Comparison of ENCODE assay signal across 15 cellular contexts in genomic region chr2:20208487-20208882, GRCh38. TPM values are rescaled to one million over a fixed set of nuclear protein-coding genes. Genes with fewer than 3 reads are reported as not detected.
DNase-seq lines count a peak whose midpoint lies in the region; ATAC-seq and TF ChIP-seq lines count a peak whose summit lies in the region.
"Had no signal": no experiment of that assay in that cellular context is flagged by ENCODE, and none has a peak within 500 bp of the region (broad histone marks: within the 10 kb centered on the region; RNA-seq: fewer than 3 reads in every experiment).

No MANE protein-coding gene starts in this region.

- H3K4me3 ChIP-seq in BLaER1 (no peak overlapping the region), LNCaP clone FGC (ENCODE audit: low read depth, low read length) (peak overlapping the region; percentile 26), osteoblast (ENCODE audit: insufficient read depth, low read length) (no peak overlapping the region)

- DNase-seq in LNCaP clone FGC (ENCODE audit: low read depth) (no peak), epithelial cell of prostate (ENCODE audit: low read depth, low spot score) (no peak), osteoblast (ENCODE audit: insufficient read length, low spot score, missing footprints) (no peak)
- no peak for DNase-seq in NK-92 treated with Interleukin-12 subunit alpha and Interleukin-12 subunit beta, amount 100 ng/mL, for 24 hours (lab: John Stamatoyannopoulos, UW)
- DNase-seq in activated CD4-positive, alpha-beta T cell treated with anti-CD3 and anti-CD28 coated beads for 4 hours: no peak
- DNase-seq: activated CD4-positive, alpha-beta T cell treated with anti-CD3 and anti-CD28 coated beads, Interleukin-2, amount 50 U/mL, for 4 hours; activated effector memory CD4-positive, alpha-beta T cell treated with anti-CD3 and anti-CD28 coated beads, Interleukin-2, amount 50 U/mL, for 16 hours; erythroblast; naive thymus-derived CD4-positive, alpha-beta T cell; NCI-H1105 treated with DMSO at 0.1 percent for 48 hours; stimulated activated CD4-positive, alpha-beta T cell treated with anti-CD3 and anti-CD28 coated beads, Interleukin-12 subunit alpha, Interleukin-12 subunit beta, amount 100 ng/mL, for 4 hours; T-helper 1 cell had no signal

- H3K79me2 ChIP-seq in osteoblast (ENCODE audit: insufficient read depth, low read length): no peaks in the 10 kb centered on the region

- H4K20me1 ChIP-seq in BLaER1 (no peaks in the 10 kb centered on the region), osteoblast (ENCODE audit: insufficient read depth, low read length) (no peaks in the 10 kb centered on the region)

- no peak for TF ChIP-seq CTCF in LNCaP clone FGC (IDR thresholded peaks at IDR 0.05; ENCODE audit: control insufficient read depth, extremely low read depth, insufficient read depth)
- TF ChIP-seq CTCF in osteoblast (IDR thresholded peaks at IDR 0.05; ENCODE audit: extremely low read depth, low read depth, low read length): no peak

- H3K27ac ChIP-seq in BLaER1 (peak overlapping the region; percentile 88), epithelial cell of prostate (peak overlapping the region; percentile 99), osteoblast (ENCODE audit: low read depth, low read length) (no peak overlapping the region)

- peak overlapping the region; percentile 89 for H2AFZ ChIP-seq in osteoblast (ENCODE audit: low read length)

- no peaks in the 10 kb centered on the region for H3K9me3 ChIP-seq in BLaER1
- no peaks in the 10 kb centered on the region for H3K9me3 ChIP-seq in osteoblast (ENCODE audit: low read depth, low read length)

- H3K36me3 ChIP-seq in BLaER1: peaks cover 15% of the 10 kb centered on the region
- no peaks in the 10 kb centered on the region for H3K36me3 ChIP-seq in osteoblast (ENCODE audit: insufficient read depth, low read length)

- ATAC-seq in HG02938 (IDR thresholded peaks at IDR 0.05; ENCODE audit: unreplicated experiment) (no peak), GM18517 (IDR thresholded peaks at IDR 0.05; ENCODE audit: unreplicated experiment) (no peak)
- ATAC-seq: naive thymus-derived CD4-positive, alpha-beta T cell had no signal

- H3K9ac ChIP-seq in BLaER1: peak overlapping the region; percentile 66

- H3K27me3 ChIP-seq in BLaER1 (no peaks in the 10 kb centered on the region), osteoblast (ENCODE audit: insufficient read depth, low read length) (no peaks in the 10 kb centered on the region)

- peak overlapping the region; percentile 84 for H3K4me2 ChIP-seq in BLaER1
- peak overlapping the region; percentile 10 for H3K4me2 ChIP-seq in osteoblast (ENCODE audit: insufficient read depth, low read length)

- peaks cover 90% of the 10 kb centered on the region for H3K4me1 ChIP-seq in BLaER1
- H3K4me1 ChIP-seq in osteoblast (ENCODE audit: insufficient read depth, low read length): peaks cover 3% of the 10 kb centered on the region

RNA-seq across cellular contexts. Expression of gene SDC1, which starts 16.4 kb away (rescaled TPM):
- 7.6 and 11.8 TPM in 2 replicates for total RNA-seq in osteoblast
